In genomic region chr9:70494221-70494620, GRCh38 we compare ENCODE assay signal across 18 cellular contexts.
DNase-seq lines count a peak whose midpoint lies in the region; ATAC-seq and TF ChIP-seq lines count a peak whose summit lies in the region.
"Had no signal": no experiment of that assay in that cellular context is flagged by ENCODE, and none has a peak within 500 bp of the region (broad histone marks: within the 10 kb centered on the region; RNA-seq: fewer than 3 reads in every experiment).

No MANE protein-coding gene starts in this region.

- no peak overlapping the region for H3K14ac ChIP-seq in neuronal stem cell (ENCODE audit: low read length)

- no peak overlapping the region for H3K4ac ChIP-seq in neuronal stem cell (ENCODE audit: low read length)

- H3K4me2 ChIP-seq in neuronal stem cell (ENCODE audit: insufficient read depth, low read length, poor library complexity, severe bottlenecking), result no peak overlapping the region
- H3K4me2 ChIP-seq: A549, smooth muscle cell had no signal

- H3K4me1 ChIP-seq in neuronal stem cell (ENCODE audit: control insufficient read depth in 2 of 2, insufficient read depth in 1 of 2, low read depth in 1 of 2, low read length in 2 of 2), result no peaks in the 10 kb centered on the region
- H3K4me1 ChIP-seq: pancreas had no signal

- H2BK12ac ChIP-seq in neuronal stem cell (ENCODE audit: low read length), result no peak overlapping the region

- H3K27ac ChIP-seq in neuronal stem cell (replicated peaks; ENCODE audit: low read length), result no peak overlapping the region
- H3K27ac ChIP-seq: A549, lower lobe of right lung, pancreas had no signal

- H3K4me1 Mint-ChIP-seq in mesothelial cell of epicardium, result peaks cover 2% of the 10 kb centered on the region

- H3K9me3 Mint-ChIP-seq in mesothelial cell of epicardium, result no peaks in the 10 kb centered on the region

- peaks cover 3% of the 10 kb centered on the region for H3K27me3 Mint-ChIP-seq in mesothelial cell of epicardium (ENCODE audit: low read depth)

- no peak overlapping the region for H2BK120ac ChIP-seq in neuronal stem cell (ENCODE audit: low read depth, low read length)

- no peak overlapping the region for H3K4me3 Mint-ChIP-seq in mesothelial cell of epicardium

- no CpG with 5 or more reads among the region's 5 CpGs for WGBS in neuronal stem cell (ENCODE audit: extremely low coverage in 2 of 2, insufficient read length in 2 of 2, insufficient replicate concordance in 1 of 2), 2 donors

- no peaks in the 10 kb centered on the region for H3K79me1 ChIP-seq in neuronal stem cell (ENCODE audit: low read depth, low read length)

- no peaks in the 10 kb centered on the region for H3K36me3 ChIP-seq in neuronal stem cell (replicated peaks in 1 of 2; ENCODE audit: control insufficient read depth in 2 of 2, insufficient read depth in 2 of 2, low read length in 2 of 2)
- H3K36me3 ChIP-seq: lower lobe of right lung, pancreas, transverse colon had no signal

- ATAC-seq in Right ventricle myocardium inferior, result peak; percentile 38
- ATAC-seq: lower lobe of right lung, PC-3 had no signal

- H2BK5ac ChIP-seq in neuronal stem cell (ENCODE audit: low read length), result no peak overlapping the region

- peak overlapping the region; percentile 25 for H3K18ac ChIP-seq in neuronal stem cell (ENCODE audit: low read length)

- DNase-seq in Right ventricle myocardium inferior (ENCODE audit: missing footprints), result no peak
- DNase-seq in cardiac septum (ENCODE audit: low spot score), result no peak
- DNase-seq in dermis blood vessel endothelial cell, result peak; percentile 52
- no peak for DNase-seq in neuronal stem cell (ENCODE audit: low spot score)
- DNase-seq in mesothelial cell of epicardium (ENCODE audit: low spot score in 2 of 2, unreplicated experiment in 2 of 2), result no peak
- no peak for DNase-seq in NK-92 treated with Interleukin-12 subunit alpha and Interleukin-12 subunit beta, amount 100 ng/mL, for 24 hours (lab: John Stamatoyannopoulos, UW)
- DNase-seq in NCI-H748 treated with DMSO at 0.1 percent for 48 hours (lab: John Stamatoyannopoulos, UW), result no peak
- no peak for DNase-seq in activated CD4-positive, alpha-beta T cell treated with anti-CD3 and anti-CD28 coated beads for 4 hours
- DNase-seq: activated CD4-positive, alpha-beta T cell treated with anti-CD3 and anti-CD28 coated beads, Interleukin-2, amount 50 U/mL, for 1 hour; EL; foreskin melanocyte; lower lobe of right lung; NCI-H187; pancreas; PC-3; transverse colon had no signal

- H3K9ac ChIP-seq in neuronal stem cell (ENCODE audit: low read depth, low read length, poor library complexity), result no peak overlapping the region

- no peak overlapping the region for H4K8ac ChIP-seq in neuronal stem cell (ENCODE audit: low read depth, low read length)

- no peak overlapping the region for H2AK5ac ChIP-seq in neuronal stem cell (ENCODE audit: low read depth, low read length)

- H3K23ac ChIP-seq in neuronal stem cell (ENCODE audit: low read depth, low read length, poor library complexity), result no peak overlapping the region

- H3K36me3 Mint-ChIP-seq in mesothelial cell of epicardium, result no peaks in the 10 kb centered on the region

- intact Hi-C loops in Right ventricle myocardium inferior (cut with DNase I) (no loop called here), cardiac septum (cut with DNase I) (no loop called here)

- no peak overlapping the region for H2BK15ac ChIP-seq in neuronal stem cell (ENCODE audit: low read length)

- H3K9me3 ChIP-seq in neuronal stem cell (replicated peaks in 1 of 2; ENCODE audit: control insufficient read depth in 2 of 2, insufficient read depth in 1 of 2, low read depth in 1 of 2, low read length in 2 of 2), result peaks cover 0 to 2% of the 10 kb centered on the region in 2 donors
- H3K9me3 ChIP-seq: A549, lower lobe of right lung, pancreas, transverse colon had no signal

- peaks cover 0 to 4% (median 0%) of the 10 kb centered on the region in 3 experiments for H3K27me3 ChIP-seq in neuronal stem cell (ENCODE audit: control insufficient read depth in 3 of 3, insufficient read depth in 3 of 3, low read depth in 1 of 3, low read length in 3 of 3)
- H3K27me3 ChIP-seq: pancreas, transverse colon had no signal

- H2AFZ ChIP-seq in neuronal stem cell (ENCODE audit: low read length), result no peak overlapping the region

- no peak overlapping the region for H3K4me3 ChIP-seq in neuronal stem cell (ENCODE audit: low read length in 2 of 2)
- H3K4me3 ChIP-seq: A549, lower lobe of right lung, pancreas, smooth muscle cell, transverse colon had no signal

- H4K91ac ChIP-seq in neuronal stem cell (ENCODE audit: low read depth, low read length, poor library complexity), result no peak overlapping the region

- no peak overlapping the region for H3K27ac Mint-ChIP-seq in mesothelial cell of epicardium

- TF ChIP-seq CTCF in mesothelial cell of epicardium (IDR thresholded peaks at IDR 0.05; ENCODE audit: unreplicated experiment), result no peak
